ENCODE assay signal across 17 cellular contexts in genomic region chr4:128793859-128794667, GRCh38. TPM values are rescaled to one million over a fixed set of nuclear protein-coding genes. Genes with fewer than 3 reads are reported as not detected.
DNase-seq lines count a peak whose midpoint lies in the region; ATAC-seq, FAIRE-seq and TF ChIP-seq lines count a peak whose summit lies in the region.
"Had no signal": no experiment of that assay in that cellular context is flagged by ENCODE, and none has a peak within 500 bp of the region (broad histone marks: within the 10 kb centered on the region; RNA-seq: fewer than 3 reads in every experiment).

No MANE protein-coding gene starts in this region.

- H2AFZ ChIP-seq in K562 (ENCODE audit: low read depth, low read length) (no peak overlapping the region), osteoblast (ENCODE audit: low read length) (no peak overlapping the region)

- WGBS in HUES64: 84% methylated on average over 6 of the region's 7 CpGs
- 36% methylated on average over 7 of the region's 7 CpGs for WGBS in K562 (ENCODE audit: insufficient coverage, low coverage, missing lambda C conversion rate)

- no peaks in the 10 kb centered on the region for H3K79me2 ChIP-seq in K562 (ENCODE audit: control insufficient read depth, insufficient read depth, low read length)
- H3K79me2 ChIP-seq in osteoblast (ENCODE audit: insufficient read depth, low read length): no peaks in the 10 kb centered on the region

- BruUV-seq in K562 (replicated peaks; lab: Mats Ljungman, UMichigan): no TSS peak

- peak overlapping the region; percentile 9; the same call in 1 of the 2 replicates for H3K27ac ChIP-seq in HUES64 (ENCODE audit: low read depth, low read length)
- H3K27ac ChIP-seq in K562 (ENCODE audit: extremely low read depth, low read depth, low read length): no peak overlapping the region
- no peak overlapping the region for H3K27ac ChIP-seq in osteoblast (ENCODE audit: low read depth, low read length)
- H3K27ac ChIP-seq: psoas muscle had no signal

- no peaks in the 10 kb centered on the region for H3K9me1 ChIP-seq in K562 (ENCODE audit: control insufficient read depth, insufficient read depth, low read length)

- no peak for TF ChIP-seq RAD21 in K562 (CRISPR knock-in tag; conservative IDR thresholded peaks at IDR 0.05 in 1 of 2, IDR thresholded peaks at IDR 0.05 in 1 of 2)

- intact Hi-C loops in K562 (cut with micrococcal nuclease): no loop called here

- TF ChIP-seq POLR2A in K562 (conservative IDR thresholded peaks at IDR 0.05): no peak

- ATAC-seq in GM18867 (IDR thresholded peaks at IDR 0.05; ENCODE audit: unreplicated experiment): peak; percentile 64
- ATAC-seq in K562: no peak
- ATAC-seq in GM19351 (IDR thresholded peaks at IDR 0.05; ENCODE audit: unreplicated experiment): no peak
- ATAC-seq in HG03342 (IDR thresholded peaks at IDR 0.05; ENCODE audit: unreplicated experiment): no peak
- ATAC-seq: T-cell had no signal

- no peak for DNase-seq in K562 (ENCODE audit: extremely low read depth in 1 of 4, low spot score in 3 of 4)
- peak; percentile 52 for DNase-seq in osteoblast (ENCODE audit: insufficient read length, low spot score, missing footprints)
- DNase-seq in HPDE6-E6E7 (ENCODE audit: extremely low spot score): no peak
- DNase-seq in ACHN: no peak
- DNase-seq: activated CD4-positive, alpha-beta T cell treated with anti-CD3 and anti-CD28 coated beads, Interleukin-2, amount 50 U/mL, for 4 hours; CD4-positive, CD25-positive, alpha-beta regulatory T cell; KBM-7; NCI-H2029; psoas muscle; stimulated activated CD4-positive, alpha-beta T cell treated with anti-CD3 and anti-CD28 coated beads, Interleukin-4, amount 100 ng/mL, for 4 hours; T-cell had no signal

- H3K4me1 ChIP-seq in HUES64 (ENCODE audit: insufficient read depth, low read length) (peaks cover 8% of the 10 kb centered on the region), K562 (replicated peaks in 1 of 2; ENCODE audit: control insufficient read depth in 2 of 2, insufficient read depth in 2 of 2, low read length in 2 of 2) (no peaks in the 10 kb centered on the region), osteoblast (ENCODE audit: insufficient read depth, low read length) (no peaks in the 10 kb centered on the region)
- H3K4me1 ChIP-seq: psoas muscle had no signal

- POLR2A ChIA-PET in K562 (lab: Yijun Ruan, JAX): no interaction called here

- FAIRE-seq in K562 (lab: Jason Lieb, UNC): no peak
- FAIRE-seq: bronchial epithelial cell, endothelial cell of umbilical vein had no signal

- CTCF ChIA-PET in K562 (lab: Yijun Ruan, JAX; ENCODE audit: low intra/inter-chr PET ratio): no interaction called here

- H3K9ac ChIP-seq in HUES64 (ENCODE audit: low read depth, low read length) (no peak overlapping the region), K562 (ENCODE audit: insufficient read depth in 1 of 2, low read depth in 2 of 2, low read length in 2 of 2) (no peak overlapping the region)

- H3K27me3 ChIP-seq in HUES64 (ENCODE audit: insufficient read depth, low read length) (no peaks in the 10 kb centered on the region), K562 (ENCODE audit: control insufficient read depth in 2 of 2, insufficient read depth in 2 of 2, low read length in 2 of 2) (no peaks in the 10 kb centered on the region), osteoblast (ENCODE audit: insufficient read depth, low read length) (no peaks in the 10 kb centered on the region)

- no peak overlapping the region for H3K4me3 ChIP-seq in HUES64 (ENCODE audit: low read length)
- H3K4me3 ChIP-seq in K562: no peak overlapping the region
- no peak overlapping the region for H3K4me3 ChIP-seq in osteoblast (ENCODE audit: insufficient read depth, low read length)
- H3K4me3 ChIP-seq: psoas muscle had no signal

- H3K9me3 ChIP-seq in HUES64 (ENCODE audit: insufficient read depth, low read depth, low read length): no peaks in the 10 kb centered on the region
- no peaks in the 10 kb centered on the region for H3K9me3 ChIP-seq in K562 (replicated peaks; ENCODE audit: control insufficient read depth, insufficient read depth, low read depth, low read length)
- no peaks in the 10 kb centered on the region for H3K9me3 ChIP-seq in osteoblast (ENCODE audit: low read depth, low read length)
- H3K9me3 ChIP-seq: psoas muscle had no signal

- no peaks in the 10 kb centered on the region for H3K36me3 ChIP-seq in HUES64 (ENCODE audit: insufficient read depth, low read length)
- H3K36me3 ChIP-seq in K562 (ENCODE audit: control insufficient read depth, insufficient read depth, low read length): no peaks in the 10 kb centered on the region
- H3K36me3 ChIP-seq in osteoblast (ENCODE audit: insufficient read depth, low read length): no peaks in the 10 kb centered on the region

- in situ Hi-C loops in K562 (cut with MboI) (no loop called here), ACHN (cut with HindIII; ENCODE audit: low pct_ligation_motif_present, low pct_unique_long_range_greater_than_20kb, low sequenced_read_pairs) (no loop called here)

- no peak for TF ChIP-seq EP300 in K562 (IDR thresholded peaks at IDR 0.05; ENCODE audit: low read length)

- H4K20me1 ChIP-seq in K562 (replicated peaks; ENCODE audit: control insufficient read depth, insufficient read depth, low read length) (no peaks in the 10 kb centered on the region), osteoblast (ENCODE audit: insufficient read depth, low read length) (no peaks in the 10 kb centered on the region)

- H3K4me2 ChIP-seq in K562 (ENCODE audit: insufficient read depth, low read length): no peak overlapping the region
- H3K4me2 ChIP-seq in osteoblast (ENCODE audit: insufficient read depth, low read length): no peak overlapping the region

- TF ChIP-seq CTCF in K562 (IDR thresholded peaks at IDR 0.05 in 2 of 3, conservative IDR thresholded peaks at IDR 0.05 in 1 of 3; ENCODE audit: insufficient read depth in 2 of 3, low read depth in 1 of 3, low read length in 3 of 3): no peak
- TF ChIP-seq CTCF in osteoblast (IDR thresholded peaks at IDR 0.05; ENCODE audit: extremely low read depth, low read depth, low read length): no peak

TF ChIP-seq in K562, 482 proteins besides CTCF, POLR2A, EP300 and RAD21:
- TF ChIP-seq CEBPB (tag; IDR thresholded peaks at IDR 0.05): peak; percentile 47; the same call in 1 of the 2 replicates
- TF ChIP-seq ZNF780A (CRISPR knock-in tag; IDR thresholded peaks at IDR 0.05): no peak

RNA-seq across cellular contexts. Expression of gene JADE1, which starts 15.4 kb away (rescaled TPM):
- polyA plus RNA-seq in HUES64 (2013, experiment 1 of 2): 53.4 TPM
- polyA plus RNA-seq in HUES64 (2013, experiment 2 of 2): 47.4 TPM
- total RNA-seq in K562 (2011; cell fraction: chromatin; rRNA removed; ENCODE audit: low replicate concordance): 40.6 and 42.8 TPM in 2 replicates
- total RNA-seq in K562 (2011; cell fraction: nucleolus; rRNA removed): 21.5 and 22.1 TPM in 2 replicates
- 31.1 and 35.1 TPM in 2 replicates for total RNA-seq in K562 (2011; cell fraction: nucleoplasm; rRNA removed)
- total RNA-seq in K562 (2014; rRNA removed) (24.2 and 24.4 TPM in 2 replicates), K562 (2014; rRNA removed; fragmentation: Illumina TruSeq; extraction: Trizol) (29.8 and 32.3 TPM in 2 replicates), K562 (2015; rRNA removed; fragmentation: Illumina TruSeq; extraction: Trizol) (23.5 and 26.5 TPM in 2 replicates), K562 (2021) (37.3 and 37.9 TPM in 2 replicates), osteoblast (25.3 and 26.4 TPM in 2 replicates)
- polyA plus RNA-seq in K562 (2011; rRNA removed) (14.4 and 16.6 TPM in 2 replicates), K562 (2014; fragmentation: Illumina TruSeq; extraction: Trizol) (24.0 and 26.5 TPM in 2 replicates), K562 (2014; fragmentation: Nextera tagmentation; extraction: Ambion mirVana) (10 to 100 TPM in 1 of 2 experiments, 1 to 10 TPM in 1; 8.3 to 10.8 TPM), K562 (2014; rRNA removed) (18.5 and 18.6 TPM in 2 replicates)
- 11.4 and 12.2 TPM in 2 replicates for polyA plus RNA-seq in K562 (2011; cell fraction: cytosol; rRNA removed)
- polyA plus RNA-seq in K562 (2011; cell fraction: nucleus; rRNA removed): 21.5 and 25.9 TPM in 2 replicates
- 17.0 and 21.9 TPM in 2 replicates for polyA plus RNA-seq in K562 (2012)
- 32.5 and 34.1 TPM in 2 replicates for polyA minus RNA-seq in K562 (2011; rRNA and poly(A)+ RNA removed)
- 13.6 and 14.0 TPM in 2 replicates for polyA minus RNA-seq in K562 (2011; cell fraction: cytosol; rRNA and poly(A)+ RNA removed)
- 21.7 and 22.4 TPM in 2 replicates for polyA minus RNA-seq in K562 (2011; cell fraction: nucleus; rRNA and poly(A)+ RNA removed)
